ENCODE assay signal across 15 cellular contexts in the genomic region with DNA sequence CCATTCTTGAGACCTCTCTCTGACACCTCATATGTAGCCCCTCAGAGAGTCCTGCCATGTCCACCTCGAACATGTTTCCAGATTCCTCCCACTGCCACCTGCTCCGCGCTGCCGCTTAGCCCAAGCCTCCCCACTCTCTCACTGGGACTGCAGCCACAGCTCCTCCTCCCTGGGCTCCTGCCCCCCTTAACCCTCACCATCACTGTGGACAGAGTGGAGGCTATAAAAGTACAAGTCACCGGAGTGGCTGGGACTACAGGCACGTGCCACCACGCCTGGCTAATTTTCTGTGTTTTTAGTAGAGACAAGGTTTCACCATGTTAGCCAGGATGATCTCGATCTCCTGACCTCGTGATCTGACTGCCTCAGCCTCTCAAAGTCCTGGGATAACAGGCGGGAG.
DNase-seq lines count a peak whose midpoint lies in the region; ATAC-seq and TF ChIP-seq lines count a peak whose summit lies in the region.
"Had no signal": no experiment of that assay in that cellular context is flagged by ENCODE, and none has a peak within 500 bp of the region (broad histone marks: within the 10 kb centered on the region; RNA-seq: fewer than 3 reads in every experiment).

No MANE protein-coding gene starts in this region.

- DNase-seq in left cardiac atrium, result no peak
- no peak for DNase-seq in cardiac septum (ENCODE audit: low spot score)
- DNase-seq in upper lobe of right lung, result no peak
- no peak for DNase-seq in amniotic stem cell (lab: John Stamatoyannopoulos, UW)
- no peak for DNase-seq in body of pancreas
- DNase-seq in colonic mucosa, result no peak
- DNase-seq: CD4-positive, alpha-beta T cell; KBM-7; NCI-H1048; NCI-H187 treated with DMSO at 0.1 percent for 48 hours; SIG-M5 had no signal

- H3K36me3 Mint-ChIP-seq in activated T-helper 17 cell treated with anti-CD3 and anti-CD28 coated beads, Interleukin-2, amount 50 U/mL, for 72 hours (ENCODE audit: low read depth), result peaks cover 5% of the 10 kb centered on the region
- H3K36me3 Mint-ChIP-seq in nephron (ENCODE audit: low read depth), result no peaks in the 10 kb centered on the region

- WGBS in body of pancreas, 2 donors, result 35% methylated on average over 9 to 10 of the region's 10 CpGs

- ATAC-seq in left cardiac atrium, result peak; percentile 11 to 39
- no peak for ATAC-seq in activated T-helper 17 cell treated with anti-CD3 and anti-CD28 coated beads, Interleukin-2, amount 50 U/mL, for 72 hours (replicated peaks)
- ATAC-seq in upper lobe of right lung, result peak; percentile 11
- no peak for ATAC-seq in body of pancreas

- TF ChIP-seq POLR2A in body of pancreas (IDR thresholded peaks at IDR 0.05), result no peak

- H3K27ac ChIP-seq in upper lobe of right lung (no peak overlapping the region), body of pancreas (no peak overlapping the region), colonic mucosa (no peak overlapping the region)

- H3K4me1 ChIP-seq in upper lobe of right lung (no peaks in the 10 kb centered on the region), body of pancreas (peaks cover 16% of the 10 kb centered on the region), colonic mucosa (peaks cover 7% of the 10 kb centered on the region)

- H3K9me3 Mint-ChIP-seq in activated T-helper 17 cell treated with anti-CD3 and anti-CD28 coated beads, Interleukin-2, amount 50 U/mL, for 72 hours, result no peaks in the 10 kb centered on the region
- no peaks in the 10 kb centered on the region for H3K9me3 Mint-ChIP-seq in nephron
- H3K9me3 Mint-ChIP-seq: CD4-positive, alpha-beta T cell; HFFc6 had no signal

- H3K9ac ChIP-seq in colonic mucosa (ENCODE audit: low read depth in 2 of 2, low read length in 2 of 2), result no peak overlapping the region

- peaks cover 69% of the 10 kb centered on the region for H3K27me3 ChIP-seq in upper lobe of right lung
- peaks cover 0 to 26% of the 10 kb centered on the region in 2 donors for H3K27me3 ChIP-seq in body of pancreas
- peaks cover 34% of the 10 kb centered on the region for H3K27me3 ChIP-seq in colonic mucosa

- peaks cover 10% of the 10 kb centered on the region for H3K4me1 Mint-ChIP-seq in activated T-helper 17 cell treated with anti-CD3 and anti-CD28 coated beads, Interleukin-2, amount 50 U/mL, for 72 hours
- peaks cover 19% of the 10 kb centered on the region for H3K4me1 Mint-ChIP-seq in nephron

- H3K4me3 ChIP-seq in upper lobe of right lung, result no peak overlapping the region
- H3K4me3 ChIP-seq in body of pancreas, result no peak overlapping the region
- H3K4me3 ChIP-seq in colonic mucosa, result no peak overlapping the region

- TF ChIP-seq CTCF in nephron (IDR thresholded peaks at IDR 0.05; ENCODE audit: unreplicated experiment in 3 of 3), result no peak
- no peak for TF ChIP-seq CTCF in upper lobe of right lung (IDR thresholded peaks at IDR 0.05)
- no peak for TF ChIP-seq CTCF in body of pancreas (IDR thresholded peaks at IDR 0.05)
- no peak for TF ChIP-seq CTCF in colonic mucosa (IDR thresholded peaks at IDR 0.05)

- no peak overlapping the region for H3K27ac Mint-ChIP-seq in activated T-helper 17 cell treated with anti-CD3 and anti-CD28 coated beads, Interleukin-2, amount 50 U/mL, for 72 hours
- H3K27ac Mint-ChIP-seq in nephron, result no peak overlapping the region
- H3K27ac Mint-ChIP-seq: B cell; CD4-positive, alpha-beta T cell; HFFc6 had no signal

- no peaks in the 10 kb centered on the region for H3K36me3 ChIP-seq in upper lobe of right lung
- no peaks in the 10 kb centered on the region for H3K36me3 ChIP-seq in body of pancreas (replicated peaks in 1 of 2; ENCODE audit: insufficient read depth in 1 of 2, low read depth in 2 of 2)
- no peaks in the 10 kb centered on the region for H3K36me3 ChIP-seq in colonic mucosa

- peak overlapping the region; percentile 20 for H3K4me3 Mint-ChIP-seq in activated T-helper 17 cell treated with anti-CD3 and anti-CD28 coated beads, Interleukin-2, amount 50 U/mL, for 72 hours
- H3K4me3 Mint-ChIP-seq in nephron, result peak overlapping the region; percentile 78 to 83 (median 82)
- H3K4me3 Mint-ChIP-seq: B cell; CD4-positive, alpha-beta T cell had no signal

- peaks cover 43% of the 10 kb centered on the region for H3K27me3 Mint-ChIP-seq in activated T-helper 17 cell treated with anti-CD3 and anti-CD28 coated beads, Interleukin-2, amount 50 U/mL, for 72 hours
- H3K27me3 Mint-ChIP-seq in nephron (ENCODE audit: low read depth), result peaks cover 91% of the 10 kb centered on the region

- no peaks in the 10 kb centered on the region for H3K9me3 ChIP-seq in upper lobe of right lung
- no peaks in the 10 kb centered on the region for H3K9me3 ChIP-seq in body of pancreas
- no peaks in the 10 kb centered on the region for H3K9me3 ChIP-seq in colonic mucosa

- intact Hi-C loops in left cardiac atrium (cut with DNase I), result loop anchor here (10.0 kb wide), 1 partner anchor 133 kb away; no protein-coding TSS in a partner anchor
- intact Hi-C loops in cardiac septum (cut with DNase I), result no loop called here
- intact Hi-C loops in upper lobe of right lung (cut with DNase I), result no loop called here
- intact Hi-C loops in body of pancreas (cut with DNase I), result no loop called here
- intact Hi-C loops in colonic mucosa (cut with DNase I), result loop anchor here (10.0 kb wide), 1 partner anchor 153 kb away; no protein-coding TSS in a partner anchor

Comparison
In these comparisons a context has a peak if more than half of its experiments do, and no peak if none do; other contexts are left out.
1. intact Hi-C loops: an anchor here in left cardiac atrium (10.0 kb wide) and colonic mucosa (10.0 kb wide); none called in cardiac septum, upper lobe of right lung and body of pancreas.
2. ATAC-seq: peak in left cardiac atrium (2 of 2) and upper lobe of right lung (single experiment); none in activated T-helper 17 cell treated with anti-CD3 and anti-CD28 coated beads, Interleukin-2, amount 50 U/mL, for 72 hours (single experiment) and body of pancreas (single experiment).